Comparison of ENCODE assay signal across 21 cellular contexts in genomic region chr5:64595519-64595855, GRCh38.
"Had no signal": no experiment of that assay in that cellular context is flagged by ENCODE, and none has a peak within 500 bp of the region (broad histone marks: within the 10 kb centered on the region; RNA-seq: fewer than 3 reads in every experiment).

No MANE protein-coding gene starts in this region.

- H3K27me3 ChIP-seq: esophagus muscularis mucosa, gastroesophageal sphincter, heart right ventricle, neural progenitor cell, spleen, thyroid gland had no signal

- H3K9me3 Mint-ChIP-seq: mesothelial cell of epicardium; naive B cell; natural killer cell treated with Interleukin-12 subunit alpha and Interleukin-12 subunit beta and Interleukin-15 and Interleukin-18, amount 100 ng/mL, for 72 hours; neural progenitor cell; stimulated activated naive CD8-positive, alpha-beta T cell treated with anti-CD3 and anti-CD28 coated beads, Interleukin-15, amount 100 ng/mL, for 72 hours; type B pancreatic cell had no signal

- H3K36me3 ChIP-seq: esophagus muscularis mucosa, gastroesophageal sphincter, heart right ventricle, neural progenitor cell, spleen, thyroid gland had no signal

- H3K4me3 Mint-ChIP-seq: mesothelial cell of epicardium; naive B cell; natural killer cell treated with Interleukin-12 subunit alpha and Interleukin-12 subunit beta and Interleukin-15 and Interleukin-18, amount 100 ng/mL, for 72 hours; neural progenitor cell; stimulated activated naive CD8-positive, alpha-beta T cell treated with anti-CD3 and anti-CD28 coated beads, Interleukin-15, amount 100 ng/mL, for 72 hours; type B pancreatic cell had no signal

- H3K36me3 Mint-ChIP-seq: mesothelial cell of epicardium; naive B cell; natural killer cell treated with Interleukin-12 subunit alpha and Interleukin-12 subunit beta and Interleukin-15 and Interleukin-18, amount 100 ng/mL, for 72 hours; neural progenitor cell; type B pancreatic cell had no signal

- H3K4me3 ChIP-seq: esophagus muscularis mucosa, gastroesophageal sphincter, heart right ventricle, mucosa of descending colon, neural progenitor cell, skin epidermis, spleen, thyroid gland had no signal

- ATAC-seq: mucosa of descending colon had no signal

- H3K9me3 ChIP-seq: esophagus muscularis mucosa, gastroesophageal sphincter, heart right ventricle, mucosa of descending colon, spleen, thyroid gland had no signal

- H3K27me3 Mint-ChIP-seq: progenitor cell of endocrine pancreas, type B pancreatic cell had no signal

- DNase-seq: central memory CD4-positive, alpha-beta T cell; effector memory CD4-positive, alpha-beta T cell; foreskin keratinocyte; heart right ventricle; left cardiac atrium; mucosa of descending colon; naive B cell; spleen; stimulated activated CD4-positive, alpha-beta T cell treated with anti-CD3 and anti-CD28 coated beads, Interleukin-4, amount 100 ng/mL, for 4 hours; stimulated activated naive CD4-positive, alpha-beta T cell; stimulated activated naive CD8-positive, alpha-beta T cell treated with anti-CD3 and anti-CD28 coated beads, Interleukin-15, amount 100 ng/mL, for 72 hours; thyroid gland had no signal

- H3K4me1 ChIP-seq: foreskin keratinocyte, parathyroid adenoma, spleen had no signal

- H3K27ac Mint-ChIP-seq: mesothelial cell of epicardium; natural killer cell treated with Interleukin-12 subunit alpha and Interleukin-12 subunit beta and Interleukin-15 and Interleukin-18, amount 100 ng/mL, for 72 hours; neural progenitor cell; progenitor cell of endocrine pancreas; stimulated activated naive CD8-positive, alpha-beta T cell treated with anti-CD3 and anti-CD28 coated beads, Interleukin-15, amount 100 ng/mL, for 72 hours; type B pancreatic cell had no signal

- H3K27ac ChIP-seq: esophagus muscularis mucosa, foreskin keratinocyte, gastroesophageal sphincter, heart right ventricle, neural progenitor cell, parathyroid adenoma, skin epidermis, spleen, thyroid gland had no signal

- H3K4me1 Mint-ChIP-seq: mesothelial cell of epicardium; naive B cell; stimulated activated naive CD8-positive, alpha-beta T cell treated with anti-CD3 and anti-CD28 coated beads, Interleukin-15, amount 100 ng/mL, for 72 hours had no signal
